Comparison of ENCODE assay signal across 8 cellular contexts in the genomic region with DNA sequence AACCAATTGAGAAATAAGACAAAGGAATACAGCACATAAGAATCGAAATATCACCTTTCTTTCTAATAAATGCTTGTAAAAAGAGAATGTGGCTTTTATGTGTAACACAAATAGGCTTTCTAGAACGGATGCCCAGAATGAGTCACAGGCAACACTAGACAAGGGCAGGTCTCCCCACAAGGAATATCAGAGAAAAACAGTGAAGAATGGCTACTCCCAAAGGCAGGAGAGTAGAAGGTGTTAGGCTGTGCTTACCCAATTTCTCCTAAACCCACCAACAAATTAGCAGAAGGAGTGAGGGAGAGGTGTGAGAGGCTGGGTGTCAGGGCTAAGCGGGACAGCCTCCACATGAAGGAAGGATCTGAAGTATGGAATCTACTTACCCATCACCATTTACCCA. TPM values are rescaled to one million over a fixed set of nuclear protein-coding genes. Genes with fewer than 3 reads are reported as not detected.
DNase-seq lines count a peak whose midpoint lies in the region; ATAC-seq lines count a peak whose summit lies in the region.

No MANE protein-coding gene starts in this region.

- ATAC-seq in HG03060 (IDR thresholded peaks at IDR 0.05; ENCODE audit: low read depth, unreplicated experiment): peak; percentile 47
- ATAC-seq in activated T-cell treated with anti-CD3 and anti-CD28 coated beads, Interleukin-2, amount 50 U/mL, for 4 hours: peak; percentile 53 to 66

- peak; percentile 67 for DNase-seq in activated CD8-positive, alpha-beta memory T cell treated with anti-CD3 and anti-CD28 coated beads for 24 hours
- DNase-seq in activated CD8-positive, alpha-beta memory T cell treated with anti-CD3 and anti-CD28 coated beads, Interleukin-2, amount 50 U/mL, for 48 hours: no peak
- peak; percentile 9 for DNase-seq in activated T-cell treated with anti-CD3 and anti-CD28 coated beads, Interleukin-2, amount 50 U/mL, for 4 hours
- DNase-seq in stimulated activated CD8-positive, alpha-beta memory T cell treated with anti-CD3 and anti-CD28 coated beads, Interleukin-4, amount 100 ng/mL, for 48 hours: peak; percentile 30
- DNase-seq in cerebellum (ENCODE audit: low spot score) (no peak), SHP77 (lab: John Stamatoyannopoulos, UW) (no peak), HuH-7 (ENCODE audit: low spot score) (no peak)

- H3K27me3 Mint-ChIP-seq in activated T-cell treated with anti-CD3 and anti-CD28 coated beads, Interleukin-2, amount 50 U/mL, for 4 hours (ENCODE audit: low read depth): no peaks in the 10 kb centered on the region

- no peaks in the 10 kb centered on the region for H3K9me3 Mint-ChIP-seq in activated T-cell treated with anti-CD3 and anti-CD28 coated beads, Interleukin-2, amount 50 U/mL, for 4 hours

- peaks cover 61% of the 10 kb centered on the region for H3K4me1 Mint-ChIP-seq in activated T-cell treated with anti-CD3 and anti-CD28 coated beads, Interleukin-2, amount 50 U/mL, for 4 hours (ENCODE audit: low read depth)

- peak overlapping the region; percentile 63 for H3K4me3 Mint-ChIP-seq in activated T-cell treated with anti-CD3 and anti-CD28 coated beads, Interleukin-2, amount 50 U/mL, for 4 hours

- peaks cover 12% of the 10 kb centered on the region for H3K36me3 Mint-ChIP-seq in activated T-cell treated with anti-CD3 and anti-CD28 coated beads, Interleukin-2, amount 50 U/mL, for 4 hours (ENCODE audit: insufficient read depth)

RNA-seq across cellular contexts. Expression of a gene that starts 55.2 kb away (rescaled TPM):
- 1 to 10 TPM; 4.1 to 7.1 (median 5.5) TPM for total RNA-seq in activated T-cell treated with anti-CD3 and anti-CD28 coated beads, Interleukin-2, amount 50 U/mL, for 4 hours
- 5.4 TPM for total RNA-seq in cerebellum

RNA-seq across cellular contexts. Expression of a gene that starts 56.5 kb away (rescaled TPM):
- 10 to 100 TPM; 12.2 to 14.5 (median 12.9) TPM for total RNA-seq in activated T-cell treated with anti-CD3 and anti-CD28 coated beads, Interleukin-2, amount 50 U/mL, for 4 hours
- total RNA-seq in cerebellum: 30.1 TPM

Comparison
In these comparisons a context has a peak if more than half of its experiments do, and no peak if none do; other contexts are left out.
1. DNase-seq: peak in activated CD8-positive, alpha-beta memory T cell treated with anti-CD3 and anti-CD28 coated beads for 24 hours (single experiment), activated T-cell treated with anti-CD3 and anti-CD28 coated beads, Interleukin-2, amount 50 U/mL, for 4 hours (single experiment) and stimulated activated CD8-positive, alpha-beta memory T cell treated with anti-CD3 and anti-CD28 coated beads, Interleukin-4, amount 100 ng/mL, for 48 hours (single experiment); none in activated CD8-positive, alpha-beta memory T cell treated with anti-CD3 and anti-CD28 coated beads, Interleukin-2, amount 50 U/mL, for 48 hours (single experiment), cerebellum (single experiment), SHP77 (0 of 2) and HuH-7 (single experiment).